Comparison of ENCODE assay signal across 1 cellular context in the genomic region with DNA sequence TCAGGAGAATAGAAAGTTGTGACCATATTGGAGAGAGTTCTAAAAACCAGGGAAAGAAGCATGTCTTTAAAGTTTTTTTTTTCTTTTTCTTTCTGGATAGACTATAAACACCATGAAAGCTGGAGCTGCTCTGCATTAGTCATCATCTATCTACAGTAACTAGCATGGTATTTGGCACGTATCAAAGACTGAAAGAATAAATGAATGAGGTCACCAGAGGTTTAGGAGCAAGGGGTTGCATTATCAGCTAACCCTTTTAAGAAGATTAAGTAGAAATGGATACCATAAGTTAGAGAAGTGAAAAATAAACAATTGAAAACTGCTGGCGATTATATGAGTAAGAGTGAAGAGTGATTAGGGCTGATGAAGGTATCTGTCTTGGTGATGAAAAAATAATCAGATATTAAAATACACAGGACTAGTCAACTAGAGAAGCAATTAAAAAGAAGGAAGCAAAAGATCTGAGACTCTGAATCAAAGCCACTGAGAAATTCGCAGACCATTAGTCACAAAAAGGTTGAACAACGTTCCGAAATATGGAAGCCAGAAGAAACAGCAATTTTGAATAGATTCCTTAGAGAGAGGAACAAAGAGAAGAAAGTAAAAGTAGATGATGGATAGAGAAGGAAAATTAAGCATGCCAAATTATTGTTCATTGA.
TF ChIP-seq lines count a peak whose summit lies in the region.

No MANE protein-coding gene starts in this region.

TF ChIP-seq in HepG2, 621 proteins besides CTCF, POLR2A, EP300 and RAD21:
- TF ChIP-seq, protein P1, sequence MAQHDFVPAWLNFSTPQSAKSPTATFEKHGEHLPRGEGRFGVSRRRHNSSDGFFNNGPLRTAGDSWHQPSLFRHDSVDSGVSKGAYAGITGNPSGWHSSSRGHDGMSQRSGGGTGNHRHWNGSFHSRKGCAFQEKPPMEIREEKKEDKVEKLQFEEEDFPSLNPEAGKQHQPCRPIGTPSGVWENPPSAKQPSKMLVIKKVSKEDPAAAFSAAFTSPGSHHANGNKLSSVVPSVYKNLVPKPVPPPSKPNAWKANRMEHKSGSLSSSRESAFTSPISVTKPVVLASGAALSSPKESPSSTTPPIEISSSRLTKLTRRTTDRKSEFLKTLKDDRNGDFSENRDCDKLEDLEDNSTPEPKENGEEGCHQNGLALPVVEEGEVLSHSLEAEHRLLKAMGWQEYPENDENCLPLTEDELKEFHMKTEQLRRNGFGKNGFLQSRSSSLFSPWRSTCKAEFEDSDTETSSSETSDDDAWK (CRISPR knock-in tag; IDR thresholded peaks at IDR 0.05) = no peak
- TF ChIP-seq CSRNP1 (CRISPR knock-in tag; IDR thresholded peaks at IDR 0.05) = no peak
- TF ChIP-seq SOX5 (CRISPR knock-in tag; IDR thresholded peaks at IDR 0.05; ENCODE audit: borderline replicate concordance) = no peak
- TF ChIP-seq FLYWCH1 (CRISPR knock-in tag; IDR thresholded peaks at IDR 0.05) = no peak
- no peak for TF ChIP-seq GTF2F1 (IDR thresholded peaks at IDR 0.05; ENCODE audit: low read length)
- TF ChIP-seq HOXA7 (CRISPR knock-in tag; IDR thresholded peaks at IDR 0.05) = no peak
- TF ChIP-seq ZNF263 (CRISPR knock-in tag; IDR thresholded peaks at IDR 0.05) = no peak
- no peak for TF ChIP-seq TAF1 (CRISPR knock-in tag; IDR thresholded peaks at IDR 0.05)
- TF ChIP-seq ZNF788 (CRISPR knock-in tag; IDR thresholded peaks at IDR 0.05; ENCODE audit: borderline replicate concordance) = no peak
- TF ChIP-seq BATF2 (CRISPR knock-in tag; IDR thresholded peaks at IDR 0.05) = no peak
- no peak for TF ChIP-seq ZNF678 (CRISPR knock-in tag; IDR thresholded peaks at IDR 0.05)
- no peak for TF ChIP-seq DRAP1 (CRISPR knock-in tag; IDR thresholded peaks at IDR 0.05)
- TF ChIP-seq, protein P2, sequence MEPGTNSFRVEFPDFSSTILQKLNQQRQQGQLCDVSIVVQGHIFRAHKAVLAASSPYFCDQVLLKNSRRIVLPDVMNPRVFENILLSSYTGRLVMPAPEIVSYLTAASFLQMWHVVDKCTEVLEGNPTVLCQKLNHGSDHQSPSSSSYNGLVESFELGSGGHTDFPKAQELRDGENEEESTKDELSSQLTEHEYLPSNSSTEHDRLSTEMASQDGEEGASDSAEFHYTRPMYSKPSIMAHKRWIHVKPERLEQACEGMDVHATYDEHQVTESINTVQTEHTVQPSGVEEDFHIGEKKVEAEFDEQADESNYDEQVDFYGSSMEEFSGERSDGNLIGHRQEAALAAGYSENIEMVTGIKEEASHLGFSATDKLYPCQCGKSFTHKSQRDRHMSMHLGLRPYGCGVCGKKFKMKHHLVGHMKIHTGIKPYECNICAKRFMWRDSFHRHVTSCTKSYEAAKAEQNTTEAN (CRISPR knock-in tag; conservative IDR thresholded peaks at IDR 0.05) = no peak
- TF ChIP-seq ZBTB38 (CRISPR knock-in tag; IDR thresholded peaks at IDR 0.05) = no peak
- no peak for TF ChIP-seq GRHL1 (CRISPR knock-in tag; conservative IDR thresholded peaks at IDR 0.05)
